ENCODE assay signal across 12 cellular contexts in genomic region chr2:219368690-219369108, GRCh38. TPM values are rescaled to one million over a fixed set of nuclear protein-coding genes. Genes with fewer than 3 reads are reported as not detected.
DNase-seq lines count a peak whose midpoint lies in the region; ATAC-seq and TF ChIP-seq lines count a peak whose summit lies in the region.
"Had no signal": no experiment of that assay in that cellular context is flagged by ENCODE, and none has a peak within 500 bp of the region (broad histone marks: within the 10 kb centered on the region; RNA-seq: fewer than 3 reads in every experiment).

No MANE protein-coding gene starts in this region.

- H3K4me1 ChIP-seq in lung (ENCODE audit: control insufficient read depth in 2 of 2, insufficient read depth in 2 of 2, low read length in 2 of 2) (peaks cover 0 to 6% of the 10 kb centered on the region in 2 donors), vagina (peaks cover 9% of the 10 kb centered on the region)
- no peaks in the 10 kb centered on the region for H3K4me1 ChIP-seq in CD8-positive, alpha-beta T cell (ENCODE audit: insufficient read depth, low read length)
- H3K4me1 ChIP-seq: BLaER1 had no signal

- H3K27ac ChIP-seq in lung (ENCODE audit: low read depth in 1 of 2, low read length in 1 of 2): peak overlapping the region; percentile 3 to 46
- peak overlapping the region; percentile 59 for H3K27ac ChIP-seq in vagina
- no peak overlapping the region for H3K27ac ChIP-seq in CD8-positive, alpha-beta T cell (ENCODE audit: low read depth, low read length)
- H3K27ac ChIP-seq: BLaER1 had no signal

- TF ChIP-seq CTCF in lung (IDR thresholded peaks at IDR 0.05; ENCODE audit: control extremely low read depth, extremely low read depth) (no peak), vagina (IDR thresholded peaks at IDR 0.05) (no peak)
- no peak for TF ChIP-seq CTCF in CD8-positive, alpha-beta T cell (IDR thresholded peaks at IDR 0.05)

- 32 to 45% methylated on average over 2 of the region's 2 CpGs for WGBS in lung, 2 donors

- H3K4me1 Mint-ChIP-seq in dendritic cell treated with granulocyte-macrophage colony-stimulating factor and Interleukin-4, amounts not matched to agents 40 ng/mL and 50 ng/mL, for 4 days (ENCODE audit: low read depth): peaks cover 18% of the 10 kb centered on the region
- no peaks in the 10 kb centered on the region for H3K4me1 Mint-ChIP-seq in activated CD4-positive, alpha-beta T cell treated with anti-CD3 and anti-CD28 coated beads for 36 hours
- H3K4me1 Mint-ChIP-seq in CD8-positive, alpha-beta T cell (ENCODE audit: low read depth): no peaks in the 10 kb centered on the region

- no peak for TF ChIP-seq POLR2A in vagina (IDR thresholded peaks at IDR 0.05)

- intact Hi-C loops in dendritic cell treated with granulocyte-macrophage colony-stimulating factor and Interleukin-4, amounts not matched to agents 40 ng/mL and 50 ng/mL, for 4 days (cut with micrococcal nuclease): no loop called here
- intact Hi-C loops in vagina (cut with DNase I): no loop called here
- intact Hi-C loops in activated CD4-positive, alpha-beta T cell treated with anti-CD3 and anti-CD28 coated beads for 36 hours (cut with DNase I, micrococcal nuclease): no loop called here
- intact Hi-C loops in CD8-positive, alpha-beta T cell (cut with DNase I, micrococcal nuclease): no loop called here

- H3K27me3 ChIP-seq in lung (ENCODE audit: control insufficient read depth, insufficient read depth) (no peaks in the 10 kb centered on the region), vagina (no peaks in the 10 kb centered on the region)
- H3K27me3 ChIP-seq in CD8-positive, alpha-beta T cell (ENCODE audit: insufficient read depth, low read length): no peaks in the 10 kb centered on the region
- H3K27me3 ChIP-seq: BLaER1 had no signal

- peaks cover 2 to 3% of the 10 kb centered on the region in 2 donors for H3K36me3 ChIP-seq in lung (ENCODE audit: control insufficient read depth in 2 of 2, insufficient read depth in 2 of 2, low read length in 2 of 2)
- peaks cover 0 to 6% of the 10 kb centered on the region in 2 donors for H3K36me3 ChIP-seq in vagina
- H3K36me3 ChIP-seq in CD8-positive, alpha-beta T cell (ENCODE audit: insufficient read depth, low read length): no peaks in the 10 kb centered on the region

- H3K27ac Mint-ChIP-seq in dendritic cell treated with granulocyte-macrophage colony-stimulating factor and Interleukin-4, amounts not matched to agents 40 ng/mL and 50 ng/mL, for 4 days: peak overlapping the region; percentile 30
- no peak overlapping the region for H3K27ac Mint-ChIP-seq in activated CD4-positive, alpha-beta T cell treated with anti-CD3 and anti-CD28 coated beads for 36 hours
- H3K27ac Mint-ChIP-seq in CD8-positive, alpha-beta T cell: no peak overlapping the region

- POLR2A ChIA-PET in activated CD4-positive, alpha-beta T cell treated with anti-CD3 and anti-CD28 coated beads for 36 hours (lab: Charles Lee): no interaction called here
- POLR2A ChIA-PET in CD8-positive, alpha-beta T cell (lab: Charles Lee): no interaction called here

- no peak overlapping the region for H3K4me3 Mint-ChIP-seq in dendritic cell treated with granulocyte-macrophage colony-stimulating factor and Interleukin-4, amounts not matched to agents 40 ng/mL and 50 ng/mL, for 4 days
- H3K4me3 Mint-ChIP-seq in activated CD4-positive, alpha-beta T cell treated with anti-CD3 and anti-CD28 coated beads for 36 hours: no peak overlapping the region
- no peak overlapping the region for H3K4me3 Mint-ChIP-seq in CD8-positive, alpha-beta T cell

- DNase-seq in NCI-H526 (lab: John Stamatoyannopoulos, UW) (peak; percentile 35 to 37), NCI-H526 treated with DMSO at 0.1 percent for 48 hours (lab: John Stamatoyannopoulos, UW) (no peak), lung (ENCODE audit: low spot score) (no peak), vagina (ENCODE audit: extremely low spot score in 2 of 2) (no peak), NK-92 (lab: John Stamatoyannopoulos, UW; ENCODE audit: unreplicated experiment) (no peak)
- DNase-seq in activated CD4-positive, alpha-beta T cell treated with anti-CD3 and anti-CD28 coated beads for 36 hours: no peak
- DNase-seq in CD8-positive, alpha-beta T cell: no peak
- DNase-seq: activated gamma-delta T cell, NCI-H1092 had no signal

- ATAC-seq in lung (ENCODE audit: insufficient read depth, low FRiP score): peak; percentile 49
- ATAC-seq in activated CD4-positive, alpha-beta T cell treated with anti-CD3 and anti-CD28 coated beads for 36 hours: no peak
- ATAC-seq in CD8-positive, alpha-beta T cell: no peak

- H3K27me3 Mint-ChIP-seq in dendritic cell treated with granulocyte-macrophage colony-stimulating factor and Interleukin-4, amounts not matched to agents 40 ng/mL and 50 ng/mL, for 4 days: no peaks in the 10 kb centered on the region
- no peaks in the 10 kb centered on the region for H3K27me3 Mint-ChIP-seq in activated CD4-positive, alpha-beta T cell treated with anti-CD3 and anti-CD28 coated beads for 36 hours
- no peaks in the 10 kb centered on the region for H3K27me3 Mint-ChIP-seq in CD8-positive, alpha-beta T cell (ENCODE audit: low read depth)

- H3K9me3 Mint-ChIP-seq in dendritic cell treated with granulocyte-macrophage colony-stimulating factor and Interleukin-4, amounts not matched to agents 40 ng/mL and 50 ng/mL, for 4 days: no peaks in the 10 kb centered on the region
- no peaks in the 10 kb centered on the region for H3K9me3 Mint-ChIP-seq in activated CD4-positive, alpha-beta T cell treated with anti-CD3 and anti-CD28 coated beads for 36 hours (ENCODE audit: low read depth)
- H3K9me3 Mint-ChIP-seq in CD8-positive, alpha-beta T cell: no peaks in the 10 kb centered on the region

- H3K9me3 ChIP-seq in lung (ENCODE audit: control insufficient read depth in 2 of 2, insufficient read depth in 1 of 2, low read length in 1 of 2) (no peaks in the 10 kb centered on the region), vagina (no peaks in the 10 kb centered on the region)
- no peaks in the 10 kb centered on the region for H3K9me3 ChIP-seq in CD8-positive, alpha-beta T cell (ENCODE audit: low read length)
- H3K9me3 ChIP-seq: BLaER1 had no signal

- peaks cover 18% of the 10 kb centered on the region for H3K36me3 Mint-ChIP-seq in dendritic cell treated with granulocyte-macrophage colony-stimulating factor and Interleukin-4, amounts not matched to agents 40 ng/mL and 50 ng/mL, for 4 days (ENCODE audit: low read depth)
- peaks cover 4% of the 10 kb centered on the region for H3K36me3 Mint-ChIP-seq in activated CD4-positive, alpha-beta T cell treated with anti-CD3 and anti-CD28 coated beads for 36 hours (ENCODE audit: low read depth)
- peaks cover 13% of the 10 kb centered on the region for H3K36me3 Mint-ChIP-seq in CD8-positive, alpha-beta T cell

- CTCF ChIA-PET in activated CD4-positive, alpha-beta T cell treated with anti-CD3 and anti-CD28 coated beads for 36 hours (lab: Charles Lee): interaction anchor here (1.0 to 1.8 kb wide), 2 partner anchors 21 to 138 kb away, joined by 3 to 5 read pairs; no protein-coding TSS in a partner anchor
- CTCF ChIA-PET in CD8-positive, alpha-beta T cell (lab: Charles Lee): interaction anchor here (1.3 to 1.9 kb wide), 2 partner anchors 16 to 34 kb away, joined by 3 to 6 read pairs; no protein-coding TSS in a partner anchor

- H3K4me3 ChIP-seq in lung: no peak overlapping the region
- peak overlapping the region in 1 of 2 donors; percentile 14 for H3K4me3 ChIP-seq in vagina
- H3K4me3 ChIP-seq in CD8-positive, alpha-beta T cell (ENCODE audit: low read depth, low read length): no peak overlapping the region
- H3K4me3 ChIP-seq: BLaER1 had no signal

RNA-seq across cellular contexts. Expression of gene DNPEP, which starts 19.0 kb away (rescaled TPM):
- total RNA-seq in lung: 10 to 100 TPM; 73.7 to 78.6 TPM
- 10 to 100 TPM; 82.9 to 89.7 TPM for polyA plus RNA-seq in lung
- total RNA-seq in vagina: 62.9 TPM
- total RNA-seq in activated CD4-positive, alpha-beta T cell treated with anti-CD3 and anti-CD28 coated beads for 36 hours: 10 to 100 TPM; 81.0 to 93.1 TPM
- total RNA-seq in CD8-positive, alpha-beta T cell: 100 to 1,000 TPM; 101 to 108 TPM

RNA-seq across cellular contexts. Expression of gene RESP18, which starts 36.2 kb away (rescaled TPM):
- not detected for total RNA-seq in lung
- not detected for polyA plus RNA-seq in lung
- not detected for total RNA-seq in vagina
- total RNA-seq in activated CD4-positive, alpha-beta T cell treated with anti-CD3 and anti-CD28 coated beads for 36 hours: not detected
- not detected for total RNA-seq in CD8-positive, alpha-beta T cell
- total RNA-seq: T-helper 1 cell treated with Interleukin-12 subunit alpha and Interleukin-12 subunit beta and Interleukin-4 antibody, amounts not matched to agents 30 ng/mL and 1 ng/mL, for 36 hours had no signal

RNA-seq across cellular contexts. Expression of gene DES, which starts 49.5 kb away (rescaled TPM):
- 10 to 100 TPM; 23.9 to 88.7 TPM for total RNA-seq in lung
- polyA plus RNA-seq in lung: 100 to 1,000 TPM in 1 of 2 donors, 10 to 100 TPM in 1; 27.2 to 108 TPM
- total RNA-seq in vagina: 883 TPM
- total RNA-seq in activated CD4-positive, alpha-beta T cell treated with anti-CD3 and anti-CD28 coated beads for 36 hours: not detected
- total RNA-seq in CD8-positive, alpha-beta T cell: not detected
- total RNA-seq: T-helper 1 cell treated with Interleukin-12 subunit alpha and Interleukin-12 subunit beta and Interleukin-4 antibody, amounts not matched to agents 30 ng/mL and 1 ng/mL, for 36 hours had no signal

RNA-seq across cellular contexts. Expression of gene PTPRN, which starts 59.5 kb away (rescaled TPM):
- 1 to 10 TPM in 1 of 2 donors, under 1 TPM in 1; 0.21 to 2.6 TPM for total RNA-seq in lung
- under 1 TPM; 0.11 to 0.22 TPM for polyA plus RNA-seq in lung
- 7.6 TPM for total RNA-seq in vagina
- under 1 TPM; 0.30 to 0.43 TPM for total RNA-seq in activated CD4-positive, alpha-beta T cell treated with anti-CD3 and anti-CD28 coated beads for 36 hours
- under 1 TPM; 0.39 to 0.46 TPM for total RNA-seq in CD8-positive, alpha-beta T cell
- total RNA-seq: T-helper 1 cell treated with Interleukin-12 subunit alpha and Interleukin-12 subunit beta and Interleukin-4 antibody, amounts not matched to agents 30 ng/mL and 1 ng/mL, for 36 hours had no signal

Comparison
In these comparisons a context has a peak if more than half of its experiments do, and no peak if none do; other contexts are left out.
1. DNase-seq: peak in NCI-H526 (2 of 2); none in NCI-H526 treated with DMSO at 0.1 percent for 48 hours (single experiment), lung (single experiment), vagina (0 of 2), NK-92 (single experiment), activated CD4-positive, alpha-beta T cell treated with anti-CD3 and anti-CD28 coated beads for 36 hours (single experiment) and CD8-positive, alpha-beta T cell (0 of 7).
2. RNA of gene DES, which starts 49.5 kb away (total RNA-seq): 883 TPM in vagina (single experiment) and 23.9 to 88.7 TPM in lung; not detected in activated CD4-positive, alpha-beta T cell treated with anti-CD3 and anti-CD28 coated beads for 36 hours and not detected in CD8-positive, alpha-beta T cell; every median in the first group is over 10 times any median in the second.